In genomic region chr15:98620020-98620419, GRCh38 we compare ENCODE assay signal across 24 cellular contexts. TPM values are rescaled to one million over a fixed set of nuclear protein-coding genes. Genes with fewer than 3 reads are reported as not detected.
DNase-seq lines count a peak whose midpoint lies in the region; ATAC-seq and TF ChIP-seq lines count a peak whose summit lies in the region.
"Had no signal": no experiment of that assay in that cellular context is flagged by ENCODE, and none has a peak within 500 bp of the region (broad histone marks: within the 10 kb centered on the region; RNA-seq: fewer than 3 reads in every experiment).

No MANE protein-coding gene starts in this region.

- POLR2A ChIA-PET in activated CD4-positive, alpha-beta memory T cell treated with anti-CD3 and anti-CD28 coated beads for 36 hours (lab: Charles Lee) = no interaction called here

- H3K4me1 ChIP-seq in esophagus muscularis mucosa = no peaks in the 10 kb centered on the region
- no peaks in the 10 kb centered on the region for H3K4me1 ChIP-seq in trophoblast cell (ENCODE audit: control insufficient read depth in 1 of 2, insufficient read depth in 2 of 2, low read length in 2 of 2)
- H3K4me1 ChIP-seq: BLaER1 treated with 17β-estradiol and CSF1 and Interleukin-3, amounts not matched to agents 10 nM and 100 nM; Caco-2; SJCRH30 had no signal

- no peak overlapping the region for H3K27ac ChIP-seq in esophagus muscularis mucosa (replicated peaks in 1 of 4)
- H3K27ac ChIP-seq in trophoblast cell (ENCODE audit: low read depth, low read length) = no peak overlapping the region
- H3K27ac ChIP-seq: BLaER1 treated with 17β-estradiol and CSF1 and Interleukin-3, amounts not matched to agents 10 nM and 100 nM; GM23248; SJCRH30 had no signal

- H3K27me3 Mint-ChIP-seq in activated CD4-positive, alpha-beta memory T cell treated with anti-CD3 and anti-CD28 coated beads for 36 hours = peaks cover 14% of the 10 kb centered on the region

- H3K4me1 Mint-ChIP-seq in activated CD4-positive, alpha-beta memory T cell treated with anti-CD3 and anti-CD28 coated beads for 36 hours (ENCODE audit: low read depth) = no peaks in the 10 kb centered on the region
- H3K4me1 Mint-ChIP-seq: CD4-positive, alpha-beta memory T cell had no signal

- H3K27me3 ChIP-seq in H7 (ENCODE audit: control insufficient read depth, insufficient read depth, low read length) (no peaks in the 10 kb centered on the region), MG63 (no peaks in the 10 kb centered on the region; the same call in 1 of the 2 replicates), esophagus muscularis mucosa (peaks cover 0 to 70% (median 21%) of the 10 kb centered on the region in 4 donors), trophoblast cell (ENCODE audit: insufficient read depth, low read length) (no peaks in the 10 kb centered on the region)
- H3K27me3 ChIP-seq: BLaER1 treated with 17β-estradiol and CSF1 and Interleukin-3, amounts not matched to agents 10 nM and 100 nM; SJCRH30 had no signal

- CTCF ChIA-PET in activated CD4-positive, alpha-beta memory T cell treated with anti-CD3 and anti-CD28 coated beads for 36 hours (lab: Charles Lee) = interaction anchor here (0.7 kb wide), 1 partner anchor 203 kb away, joined by 3 read pairs; no protein-coding TSS in a partner anchor

- WGBS in esophagus muscularis mucosa = 76% methylated on average over 8 of the region's 8 CpGs
- WGBS in trophoblast cell (ENCODE audit: extremely low coverage, insufficient coverage, insufficient read length) = no CpG with 5 or more reads among the region's 8 CpGs

- H3K36me3 ChIP-seq in H7 (replicated peaks; ENCODE audit: control insufficient read depth, insufficient read depth, low read length) (no peaks in the 10 kb centered on the region), MG63 (no peaks in the 10 kb centered on the region), esophagus muscularis mucosa (no peaks in the 10 kb centered on the region), trophoblast cell (ENCODE audit: control insufficient read depth in 1 of 2, insufficient read depth in 2 of 2, low read length in 2 of 2) (no peaks in the 10 kb centered on the region)
- H3K36me3 ChIP-seq: BLaER1 treated with 17β-estradiol and CSF1 and Interleukin-3, amounts not matched to agents 10 nM and 100 nM; SJCRH30 had no signal

- intact Hi-C loops in esophagus muscularis mucosa (cut with DNase I) = no loop called here
- intact Hi-C loops in activated CD4-positive, alpha-beta memory T cell treated with anti-CD3 and anti-CD28 coated beads for 36 hours (cut with micrococcal nuclease) = no loop called here

- no peak overlapping the region for H4K91ac ChIP-seq in trophoblast cell (ENCODE audit: low read depth, low read length)

- H2AK5ac ChIP-seq in trophoblast cell (ENCODE audit: low read length) = no peak overlapping the region

- H3K4me3 Mint-ChIP-seq in activated CD4-positive, alpha-beta memory T cell treated with anti-CD3 and anti-CD28 coated beads for 36 hours = no peak overlapping the region
- H3K4me3 Mint-ChIP-seq: CD4-positive, alpha-beta memory T cell had no signal

- H3K79me1 ChIP-seq in trophoblast cell (ENCODE audit: low read length) = peaks cover 13% of the 10 kb centered on the region

- no peaks in the 10 kb centered on the region for H3K36me3 Mint-ChIP-seq in activated CD4-positive, alpha-beta memory T cell treated with anti-CD3 and anti-CD28 coated beads for 36 hours
- H3K36me3 Mint-ChIP-seq: CD4-positive, alpha-beta memory T cell had no signal

- no peak overlapping the region for H3K23ac ChIP-seq in trophoblast cell (ENCODE audit: low read length)

- DNase-seq in H7 (peak; percentile 60), MG63 (peak; percentile 71), esophagus muscularis mucosa (ENCODE audit: extremely low spot score) (peak; percentile 24), trophoblast cell (no peak)
- DNase-seq in stimulated activated CD4-positive, alpha-beta T cell treated with anti-CD3 and anti-CD28 coated beads, Interleukin-1b, Interleukin-23, amount 100 ng/mL, for 48 hours = no peak
- no peak for DNase-seq in activated CD4-positive, alpha-beta memory T cell treated with anti-CD3 and anti-CD28 coated beads for 36 hours
- DNase-seq: ACHN; Caco-2; CD4-positive, alpha-beta memory T cell; DMS 273 treated with DMSO at 0.1 percent for 48 hours; DND-41; GM23248; HCEC 1CT; Kasumi-1; NCI-H1417; NCI-H1694 treated with DMSO at 0.1 percent for 48 hours; NCI-H2107; NCI-H446 treated with DMSO at 0.1 percent for 48 hours; NCI-H526 treated with DMSO at 0.1 percent for 48 hours; SJCRH30 had no signal

- H3K4ac ChIP-seq in trophoblast cell (ENCODE audit: low read depth, low read length) = no peak overlapping the region

- no peaks in the 10 kb centered on the region for H3K9me3 Mint-ChIP-seq in activated CD4-positive, alpha-beta memory T cell treated with anti-CD3 and anti-CD28 coated beads for 36 hours

- no peak for TF ChIP-seq EP300 in esophagus muscularis mucosa (IDR thresholded peaks at IDR 0.05)

- no peaks in the 10 kb centered on the region for H3K9me3 ChIP-seq in MG63
- H3K9me3 ChIP-seq in esophagus muscularis mucosa = no peaks in the 10 kb centered on the region
- H3K9me3 ChIP-seq in trophoblast cell (ENCODE audit: insufficient read depth, low read depth, low read length) = no peaks in the 10 kb centered on the region
- H3K9me3 ChIP-seq: BLaER1 treated with 17β-estradiol and CSF1 and Interleukin-3, amounts not matched to agents 10 nM and 100 nM; Caco-2; SJCRH30 had no signal

- H2AFZ ChIP-seq in trophoblast cell (ENCODE audit: insufficient read depth, low read length, poor library complexity) = no peak overlapping the region
- H2AFZ ChIP-seq: GM23248 had no signal

- H3K18ac ChIP-seq in trophoblast cell (ENCODE audit: low read length) = no peak overlapping the region

- H2BK12ac ChIP-seq in trophoblast cell (ENCODE audit: low read length) = no peak overlapping the region

- H3K4me3 ChIP-seq in H7 (ENCODE audit: insufficient read depth, low read depth, low read length) = no peak overlapping the region
- peak overlapping the region; percentile 2; the same call in 1 of the 2 replicates for H3K4me3 ChIP-seq in MG63
- H3K4me3 ChIP-seq in esophagus muscularis mucosa = no peak overlapping the region
- no peak overlapping the region for H3K4me3 ChIP-seq in trophoblast cell (ENCODE audit: low read depth, low read length)
- H3K4me3 ChIP-seq: BLaER1 treated with 17β-estradiol and CSF1 and Interleukin-3, amounts not matched to agents 10 nM and 100 nM; GM12878; GM23248; SJCRH30 had no signal

- H2BK5ac ChIP-seq in trophoblast cell (ENCODE audit: low read depth, low read length, poor library complexity) = no peak overlapping the region

- no peak for ATAC-seq in HG02973 (IDR thresholded peaks at IDR 0.05; ENCODE audit: unreplicated experiment)
- ATAC-seq in HG03175 (IDR thresholded peaks at IDR 0.05; ENCODE audit: unreplicated experiment) = no peak
- ATAC-seq: GM12878 had no signal

- no peaks in the 10 kb centered on the region for H3K79me2 ChIP-seq in trophoblast cell (ENCODE audit: control insufficient read depth, insufficient read depth, low read length, poor library complexity)

- TF ChIP-seq POLR2A in esophagus muscularis mucosa (IDR thresholded peaks at IDR 0.05; ENCODE audit: low read depth) = no peak

- no peak overlapping the region for H3K9ac ChIP-seq in trophoblast cell (ENCODE audit: low read length)
- H3K9ac ChIP-seq: BLaER1 treated with 17β-estradiol and CSF1 and Interleukin-3, amounts not matched to agents 10 nM and 100 nM; GM23248 had no signal

- peak overlapping the region; percentile 18 for H4K12ac ChIP-seq in trophoblast cell (ENCODE audit: low read depth, low read length)

- no peak overlapping the region for H4K8ac ChIP-seq in trophoblast cell (ENCODE audit: low read depth, low read length)

- no peak overlapping the region for H3K27ac Mint-ChIP-seq in activated CD4-positive, alpha-beta memory T cell treated with anti-CD3 and anti-CD28 coated beads for 36 hours

- TF ChIP-seq CTCF in esophagus muscularis mucosa (IDR thresholded peaks at IDR 0.05) = no peak

- no peak overlapping the region for H2BK120ac ChIP-seq in trophoblast cell (ENCODE audit: insufficient read depth, low read length, poor library complexity)

- no peak overlapping the region for H3K14ac ChIP-seq in trophoblast cell (ENCODE audit: low read length)

- no peak overlapping the region for H3K4me2 ChIP-seq in trophoblast cell (ENCODE audit: low read length)
- H3K4me2 ChIP-seq: BLaER1 treated with 17β-estradiol and CSF1 and Interleukin-3, amounts not matched to agents 10 nM and 100 nM had no signal

RNA-seq across cellular contexts. Expression of gene IGF1R, which starts 28.3 kb away (rescaled TPM):
- total RNA-seq in H7 (2014; rRNA removed; shearing (Covaris generic)) = 33.0 and 50.2 TPM in 2 replicates
- total RNA-seq in MG63 (2014; rRNA removed; shearing (Covaris generic); ENCODE audit: low replicate concordance) = 2.5 and 24.6 TPM in 2 replicates
- total RNA-seq in esophagus muscularis mucosa = 10 to 100 TPM; 33.6 to 95.3 (median 49.7) TPM
- polyA plus RNA-seq in trophoblast cell (2013) = 121 and 126 TPM in 2 replicates
- total RNA-seq in activated CD4-positive, alpha-beta memory T cell treated with anti-CD3 and anti-CD28 coated beads for 36 hours = 10 to 100 TPM; 13.2 to 14.8 TPM

Comparison
In these comparisons a context has a peak if more than half of its experiments do, and no peak if none do; other contexts are left out.
1. DNase-seq: peak in H7 (single experiment), MG63 (single experiment) and esophagus muscularis mucosa (single experiment); none in trophoblast cell (0 of 2), stimulated activated CD4-positive, alpha-beta T cell treated with anti-CD3 and anti-CD28 coated beads, Interleukin-1b, Interleukin-23, amount 100 ng/mL, for 48 hours (single experiment) and activated CD4-positive, alpha-beta memory T cell treated with anti-CD3 and anti-CD28 coated beads for 36 hours (single experiment).